2 cellular contexts compared by ENCODE assay signal in genomic region chr20:50713677-50714101, GRCh38.
TF ChIP-seq lines count a peak whose summit lies in the region.

No MANE protein-coding gene starts in this region.

TF ChIP-seq in A549, 52 proteins besides CTCF, POLR2A, EP300 and RAD21:
- peak; percentile 39; the same call in 1 of the 3 replicates for TF ChIP-seq SMC3 (IDR thresholded peaks at IDR 0.05)
- no peak for TF ChIP-seq TP53 (CRISPR knock-in tag; IDR thresholded peaks at IDR 0.05)

TF ChIP-seq in H1, 55 proteins besides CTCF, POLR2A, EP300 and RAD21:
- no peak for TF ChIP-seq ATF2 (IDR thresholded peaks at IDR 0.05; ENCODE audit: low read length)
- TF ChIP-seq POLR2AphosphoS5 (IDR thresholded peaks at IDR 0.05; ENCODE audit: low read depth, low read length) = no peak
- no peak for TF ChIP-seq JUND (IDR thresholded peaks at IDR 0.05; ENCODE audit: low read length)
- no peak for TF ChIP-seq CREB1 (IDR thresholded peaks at IDR 0.05)
